Comparison of ENCODE assay signal across 8 cellular contexts in genomic region chr19:343941-344624, GRCh38. TPM values are rescaled to one million over a fixed set of nuclear protein-coding genes. Genes with fewer than 3 reads are reported as not detected.
A peak's percentile ranks its signal among the peaks of the same experiment; 100 is the strongest.
DNase-seq lines count a peak whose midpoint lies in the region; ATAC-seq and TF ChIP-seq lines count a peak whose summit lies in the region.

No MANE protein-coding gene starts in this region.

- H3K4ac ChIP-seq in trophoblast cell (ENCODE audit: low read depth, low read length): peak overlapping the region; percentile 86

- CTCF ChIA-PET in Caco-2 (lab: Charles Lee): no interaction called here

- H3K4me2 ChIP-seq in trophoblast cell (ENCODE audit: low read length): peak overlapping the region; percentile 59

- H2AK5ac ChIP-seq in trophoblast cell (ENCODE audit: low read length): no peak overlapping the region

- H2BK120ac ChIP-seq in trophoblast cell (ENCODE audit: insufficient read depth, low read length, poor library complexity): peak overlapping the region; percentile 74

- no peak overlapping the region for H3K23ac ChIP-seq in trophoblast cell (ENCODE audit: low read length)

- peaks cover 3% of the 10 kb centered on the region for H3K79me1 ChIP-seq in trophoblast cell (ENCODE audit: low read length)

- H3K79me2 ChIP-seq in trophoblast cell (ENCODE audit: control insufficient read depth, insufficient read depth, low read length, poor library complexity): peaks cover 35% of the 10 kb centered on the region

- H3K27me3 ChIP-seq in Caco-2 (replicated peaks; ENCODE audit: control insufficient read depth, insufficient read depth, low read length) (no peaks in the 10 kb centered on the region), gastroesophageal sphincter (peaks cover 4% of the 10 kb centered on the region), trophoblast cell (ENCODE audit: insufficient read depth, low read length) (no peaks in the 10 kb centered on the region)

- H3K9me3 Mint-ChIP-seq in Caco-2 (ENCODE audit: unreplicated experiment): no peaks in the 10 kb centered on the region
- peaks cover 7% of the 10 kb centered on the region for H3K9me3 Mint-ChIP-seq in activated T-cell treated with anti-CD3 and anti-CD28 coated beads, Interleukin-2, amount 50 U/mL, for 24 hours

- H3K4me3 ChIP-seq in Caco-2 (ENCODE audit: low read depth, low read length) (peak overlapping the region; percentile 73), gastroesophageal sphincter (peak overlapping the region; percentile 45 to 92), trophoblast cell (ENCODE audit: low read depth, low read length) (peak overlapping the region; percentile 86)

- no peak for TF ChIP-seq POLR2A in gastroesophageal sphincter (IDR thresholded peaks at IDR 0.05)

- 0% methylated on average over 4 of the region's 70 CpGs; no CpG with 5 or more reads in 1 of the 2 donors for WGBS in gastroesophageal sphincter (ENCODE audit: low coverage in 1 of 2), 2 donors
- no CpG with 5 or more reads among the region's 70 CpGs for WGBS in trophoblast cell (ENCODE audit: extremely low coverage, insufficient coverage, insufficient read length)

- H2AFZ ChIP-seq in trophoblast cell (ENCODE audit: insufficient read depth, low read length, poor library complexity): peak overlapping the region; percentile 86

- H2BK12ac ChIP-seq in trophoblast cell (ENCODE audit: low read length): no peak overlapping the region

- peaks cover 15% of the 10 kb centered on the region for H3K4me1 Mint-ChIP-seq in Caco-2 (ENCODE audit: low read depth, unreplicated experiment)
- H3K4me1 Mint-ChIP-seq in activated T-cell treated with anti-CD3 and anti-CD28 coated beads, Interleukin-2, amount 50 U/mL, for 24 hours (ENCODE audit: low read depth): peaks cover 57% of the 10 kb centered on the region

- peak overlapping the region; percentile 88 for H3K14ac ChIP-seq in trophoblast cell (ENCODE audit: low read length)

- TF ChIP-seq CTCF in Caco-2 (IDR thresholded peaks at IDR 0.05; ENCODE audit: insufficient read depth in 1 of 2, low read depth in 1 of 2, low read length in 1 of 2, severe bottlenecking in 1 of 2, unreplicated experiment in 1 of 2) (no peak), gastroesophageal sphincter (IDR thresholded peaks at IDR 0.05) (no peak)

- H3K36me3 ChIP-seq in Caco-2 (ENCODE audit: control insufficient read depth, insufficient read depth, low read length) (peaks cover 1% of the 10 kb centered on the region; the same call in 1 of the 2 replicates), gastroesophageal sphincter (no peaks in the 10 kb centered on the region), trophoblast cell (ENCODE audit: control insufficient read depth in 1 of 2, insufficient read depth in 2 of 2, low read length in 2 of 2) (peaks cover 14 to 15% of the 10 kb centered on the region in 2 experiments)

- intact Hi-C loops in Caco-2 (cut with micrococcal nuclease; ENCODE audit: unreplicated experiment): no loop called here

- TF ChIP-seq EP300 in gastroesophageal sphincter (IDR thresholded peaks at IDR 0.05): no peak

- peak overlapping the region; percentile 55 for H4K12ac ChIP-seq in trophoblast cell (ENCODE audit: low read depth, low read length)

- peak overlapping the region; percentile 90 for H3K9ac ChIP-seq in trophoblast cell (ENCODE audit: low read length)

- H2BK5ac ChIP-seq in trophoblast cell (ENCODE audit: low read depth, low read length, poor library complexity): peak overlapping the region; percentile 70

- peak overlapping the region in 3 of 4 donors; percentile 81 to 88 (median 84) for H3K27ac ChIP-seq in gastroesophageal sphincter
- H3K27ac ChIP-seq in trophoblast cell (ENCODE audit: low read depth, low read length): peak overlapping the region; percentile 19

- no peaks in the 10 kb centered on the region for H3K9me3 ChIP-seq in Caco-2
- H3K9me3 ChIP-seq in gastroesophageal sphincter: no peaks in the 10 kb centered on the region
- H3K9me3 ChIP-seq in trophoblast cell (ENCODE audit: insufficient read depth, low read depth, low read length): peaks cover 6% of the 10 kb centered on the region

- H3K4me1 ChIP-seq in Caco-2: peaks cover 15% of the 10 kb centered on the region
- peaks cover 0 to 50% (median 33%) of the 10 kb centered on the region in 3 donors for H3K4me1 ChIP-seq in gastroesophageal sphincter
- H3K4me1 ChIP-seq in trophoblast cell (ENCODE audit: control insufficient read depth in 1 of 2, insufficient read depth in 2 of 2, low read length in 2 of 2): peaks cover 22 to 30% of the 10 kb centered on the region in 2 experiments

- peak overlapping the region; percentile 69 for H3K27ac Mint-ChIP-seq in Caco-2 (ENCODE audit: unreplicated experiment)
- peak overlapping the region; percentile 83 for H3K27ac Mint-ChIP-seq in activated T-cell treated with anti-CD3 and anti-CD28 coated beads, Interleukin-2, amount 50 U/mL, for 24 hours

- peaks cover 30% of the 10 kb centered on the region for H3K36me3 Mint-ChIP-seq in Caco-2 (ENCODE audit: insufficient read depth, unreplicated experiment)
- H3K36me3 Mint-ChIP-seq in activated T-cell treated with anti-CD3 and anti-CD28 coated beads, Interleukin-2, amount 50 U/mL, for 24 hours (ENCODE audit: low read depth): peaks cover 46% of the 10 kb centered on the region

- no peaks in the 10 kb centered on the region for H3K27me3 Mint-ChIP-seq in Caco-2 (ENCODE audit: insufficient read depth, unreplicated experiment)
- H3K27me3 Mint-ChIP-seq in activated T-cell treated with anti-CD3 and anti-CD28 coated beads, Interleukin-2, amount 50 U/mL, for 24 hours: peaks cover 12% of the 10 kb centered on the region

- peak overlapping the region; percentile 86 for H3K18ac ChIP-seq in trophoblast cell (ENCODE audit: low read length)

- H4K8ac ChIP-seq in trophoblast cell (ENCODE audit: low read depth, low read length): peak overlapping the region; percentile 77

- H3K4me3 Mint-ChIP-seq in Caco-2 (ENCODE audit: unreplicated experiment): peak overlapping the region; percentile 76
- peak overlapping the region; percentile 81 for H3K4me3 Mint-ChIP-seq in activated T-cell treated with anti-CD3 and anti-CD28 coated beads, Interleukin-2, amount 50 U/mL, for 24 hours

- ATAC-seq in GM21360 (IDR thresholded peaks at IDR 0.05; ENCODE audit: unreplicated experiment): peak; percentile 25
- peak; percentile 52 for ATAC-seq in gastroesophageal sphincter

- no TSS peak for BruUV-seq in Caco-2 (replicated peaks; lab: Mats Ljungman, UMichigan)

- peak overlapping the region; percentile 92 for H4K91ac ChIP-seq in trophoblast cell (ENCODE audit: low read depth, low read length)

- POLR2A ChIA-PET in Caco-2 (lab: Charles Lee): no interaction called here

- DNase-seq in Caco-2 (peak in 1 of 2 experiments; percentile 24), HuH-7 (ENCODE audit: low spot score) (peak; percentile 81), trophoblast cell (peak in 1 of 2 donors; percentile 6), dedifferentiated amniotic fluid mesenchymal stem cell (ENCODE audit: extremely low spot score) (no peak), NCI-H226 (no peak)
- DNase-seq in activated T-cell treated with anti-CD3 and anti-CD28 coated beads, Interleukin-2, amount 50 U/mL, for 24 hours: no peak

RNA-seq across cellular contexts. Expression of gene MIER2, which starts 0.5 kb away (rescaled TPM):
- total RNA-seq in Caco-2 (2022) (35.7 and 40.1 TPM in 2 replicates), gastroesophageal sphincter (10 to 100 TPM in 3 of 4 donors, 1 to 10 TPM in 1; 8.3 to 24.0 (median 20.1) TPM)
- polyA plus RNA-seq in trophoblast cell (2013): 38.2 and 39.1 TPM in 2 replicates

RNA-seq across cellular contexts. Expression of gene PLPP2, which starts 52.9 kb away (rescaled TPM):
- total RNA-seq in Caco-2 (2022) (29.6 and 42.0 TPM in 2 replicates), gastroesophageal sphincter (10 to 100 TPM in 1 of 4 donors, 1 to 10 TPM in 3; 2.3 to 26.4 (median 3.7) TPM)
- 6.2 and 6.9 TPM in 2 replicates for polyA plus RNA-seq in trophoblast cell (2013)
